In genomic region chr3:122008166-122008565, GRCh38 we compare ENCODE assay signal across 30 cellular contexts. TPM values are rescaled to one million over a fixed set of nuclear protein-coding genes. Genes with fewer than 3 reads are reported as not detected.
DNase-seq lines count a peak whose midpoint lies in the region; ATAC-seq, FAIRE-seq and TF ChIP-seq lines count a peak whose summit lies in the region.
"Had no signal": no experiment of that assay in that cellular context is flagged by ENCODE, and none has a peak within 500 bp of the region (broad histone marks: within the 10 kb centered on the region; RNA-seq: fewer than 3 reads in every experiment).

No MANE protein-coding gene starts in this region.

- POLR2A ChIA-PET in H1 (lab: Charles Lee; ENCODE audit: partially characterized antibody) = interaction anchor here (1.5 kb wide), 1 partner anchor 12 kb away, joined by 6 read pairs; no protein-coding TSS in a partner anchor

- no peak overlapping the region for H3K27ac Mint-ChIP-seq in activated naive CD4-positive, alpha-beta T cell treated with anti-CD3 and anti-CD28 coated beads for 36 hours
- H3K27ac Mint-ChIP-seq: CD14-positive monocyte; CD4-positive, alpha-beta memory T cell; CD4-positive, CD25-positive, alpha-beta regulatory T cell; CD8-positive, alpha-beta memory T cell had no signal

- peak overlapping the region; percentile 20 for H4K91ac ChIP-seq in H1 (replicated peaks; ENCODE audit: insufficient read length, low read length)

- no peak for TF ChIP-seq RAD21 in H1 (IDR thresholded peaks at IDR 0.05 in 1 of 2, conservative IDR thresholded peaks at IDR 0.05 in 1 of 2; ENCODE audit: low read depth in 2 of 2, low read length in 2 of 2)

- H2BK12ac ChIP-seq in H1 (ENCODE audit: low read depth, low read length) = no peak overlapping the region

- H3K4me1 Mint-ChIP-seq in activated naive CD4-positive, alpha-beta T cell treated with anti-CD3 and anti-CD28 coated beads for 36 hours (ENCODE audit: low read depth) = peaks cover 3% of the 10 kb centered on the region

- TF ChIP-seq POLR2A in H1 (IDR thresholded peaks at IDR 0.05; ENCODE audit: control extremely low read depth in 1 of 2, low read depth in 2 of 2, low read length in 2 of 2) (no peak), esophagus muscularis mucosa (IDR thresholded peaks at IDR 0.05; ENCODE audit: low read depth) (no peak)

- intact Hi-C loops in esophagus muscularis mucosa (cut with DNase I) = no loop called here
- intact Hi-C loops in activated naive CD4-positive, alpha-beta T cell treated with anti-CD3 and anti-CD28 coated beads for 36 hours (cut with micrococcal nuclease) = no loop called here

- no peak overlapping the region for H4K5ac ChIP-seq in H1 (ENCODE audit: insufficient read length, low read depth, low read length)

- TF ChIP-seq CTCF in H1 (IDR thresholded peaks at IDR 0.05; ENCODE audit: control extremely low read depth in 1 of 3, insufficient read depth in 1 of 3, low read depth in 1 of 3, low read length in 3 of 3) (no peak), esophagus muscularis mucosa (IDR thresholded peaks at IDR 0.05) (no peak)

- no peak overlapping the region for H3K9ac ChIP-seq in H1 (replicated peaks in 1 of 4; ENCODE audit: extremely low read depth in 1 of 4, low read depth in 3 of 4, low read length in 3 of 4)
- H3K9ac ChIP-seq: BLaER1 had no signal

- no peak overlapping the region for H2AFZ ChIP-seq in H1 (ENCODE audit: low read length)

- H2BK120ac ChIP-seq in H1 (replicated peaks; ENCODE audit: low read depth, low read length) = no peak overlapping the region

- H3K14ac ChIP-seq in H1 (ENCODE audit: insufficient read length) = no peak overlapping the region

- peaks cover 0 to 10% (median 1%) of the 10 kb centered on the region in 4 experiments; a peak in 1 of 7 replicates for H3K4me1 ChIP-seq in H1 (replicated peaks in 1 of 4; ENCODE audit: control insufficient read depth in 3 of 4, insufficient read depth in 4 of 4, low read length in 3 of 4)
- no peaks in the 10 kb centered on the region for H3K4me1 ChIP-seq in esophagus muscularis mucosa
- H3K4me1 ChIP-seq: BE2C had no signal

- no peaks in the 10 kb centered on the region for H3K27me3 ChIP-seq in H1 (replicated peaks in 1 of 4; ENCODE audit: control insufficient read depth in 3 of 4, extremely low read depth in 1 of 4, insufficient read depth in 3 of 4, low read length in 3 of 4)
- no peaks in the 10 kb centered on the region for H3K27me3 ChIP-seq in esophagus muscularis mucosa
- H3K27me3 ChIP-seq: BLaER1 had no signal

- DNase-seq in H1 (ENCODE audit: low read depth in 1 of 2, low spot score in 2 of 2) (no peak), esophagus muscularis mucosa (ENCODE audit: extremely low spot score) (peak; percentile 57)
- DNase-seq in activated naive CD4-positive, alpha-beta T cell treated with anti-CD3 and anti-CD28 coated beads for 36 hours = no peak
- DNase-seq: 8988T; ACHN; BE2C; C1 segment of cervical spinal cord; CD4-positive, alpha-beta memory T cell; CD4-positive, CD25-positive, alpha-beta regulatory T cell; CD8-positive, alpha-beta memory T cell; COR-L47; DMS 273 treated with DMSO at 0.1 percent for 48 hours; DMS153; DMS53; DMS79; DND-41; EL; GDM1 had no signal

- no peak overlapping the region for H2BK20ac ChIP-seq in H1 (ENCODE audit: low read length)

- H3K4me3 ChIP-seq in H1 (ENCODE audit: extremely low read depth in 1 of 4, insufficient read depth in 2 of 4, low read depth in 3 of 4, low read length in 4 of 4) (no peak overlapping the region), esophagus muscularis mucosa (no peak overlapping the region)
- H3K4me3 ChIP-seq: BLaER1, GM12878 had no signal

- H3K9me3 ChIP-seq in H1 (ENCODE audit: insufficient read depth in 2 of 2, low read depth in 1 of 2, low read length in 1 of 2) = no peaks in the 10 kb centered on the region
- H3K9me3 ChIP-seq in esophagus muscularis mucosa = no peaks in the 10 kb centered on the region
- H3K9me3 ChIP-seq: BE2C, BLaER1 had no signal

- H3K4ac ChIP-seq in H1 (replicated peaks; ENCODE audit: insufficient read length, low read depth, low read length) = no peak overlapping the region

- no peaks in the 10 kb centered on the region for H3K23me2 ChIP-seq in H1 (ENCODE audit: low read depth, low read length)

- TF ChIP-seq EP300 in H1 (IDR thresholded peaks at IDR 0.05; ENCODE audit: borderline replicate concordance in 1 of 2, low read depth in 2 of 2, low read length in 2 of 2) = no peak
- TF ChIP-seq EP300 in esophagus muscularis mucosa (IDR thresholded peaks at IDR 0.05) = no peak

- no peak for ATAC-seq in HG03442 (IDR thresholded peaks at IDR 0.05; ENCODE audit: unreplicated experiment)
- ATAC-seq in GM21529 (IDR thresholded peaks at IDR 0.05; ENCODE audit: unreplicated experiment) = no peak
- ATAC-seq: GM12878 had no signal

- H4K8ac ChIP-seq in H1 (ENCODE audit: extremely low read depth, insufficient read depth, low read length) = no peak overlapping the region

- no peak for FAIRE-seq in H1 (lab: Jason Lieb, UNC)
- FAIRE-seq: A204.1, GM12878, GM12892, GM18507 had no signal

- no peak overlapping the region for H3K4me2 ChIP-seq in H1 (ENCODE audit: insufficient read depth in 1 of 2, low read depth in 2 of 2, low read length in 2 of 2)
- H3K4me2 ChIP-seq: BLaER1 had no signal

- H2BK15ac ChIP-seq in H1 (ENCODE audit: low read length) = no peak overlapping the region

- no peak overlapping the region for H3K56ac ChIP-seq in H1 (replicated peaks; ENCODE audit: insufficient read length, low read depth, low read length)

- H4K20me1 ChIP-seq in H1 (replicated peaks in 1 of 2; ENCODE audit: control insufficient read depth in 1 of 2, insufficient read depth in 2 of 2, low read length in 2 of 2) = no peaks in the 10 kb centered on the region
- H4K20me1 ChIP-seq: BLaER1 had no signal

- no peak overlapping the region for H3K4me3 Mint-ChIP-seq in activated naive CD4-positive, alpha-beta T cell treated with anti-CD3 and anti-CD28 coated beads for 36 hours
- H3K4me3 Mint-ChIP-seq: CD14-positive monocyte; CD4-positive, alpha-beta memory T cell; CD4-positive, CD25-positive, alpha-beta regulatory T cell; CD8-positive, alpha-beta memory T cell had no signal

- H3K79me2 ChIP-seq in H1 (ENCODE audit: control insufficient read depth in 1 of 2, insufficient read depth in 2 of 2, low read length in 2 of 2) = no peaks in the 10 kb centered on the region

- no peaks in the 10 kb centered on the region for H3K9me3 Mint-ChIP-seq in activated naive CD4-positive, alpha-beta T cell treated with anti-CD3 and anti-CD28 coated beads for 36 hours
- H3K9me3 Mint-ChIP-seq: CD14-positive monocyte; CD4-positive, CD25-positive, alpha-beta regulatory T cell; CD8-positive, alpha-beta memory T cell had no signal

- H2BK5ac ChIP-seq in H1 (ENCODE audit: low read depth, low read length) = no peak overlapping the region

- H3K27ac ChIP-seq in H1 (ENCODE audit: low read depth, low read length) (no peak overlapping the region), esophagus muscularis mucosa (replicated peaks in 1 of 4) (no peak overlapping the region)
- H3K27ac ChIP-seq: BLaER1 had no signal

- no peak overlapping the region for H2AK5ac ChIP-seq in H1 (ENCODE audit: low read depth, low read length)

- peaks cover 7% of the 10 kb centered on the region for H3K27me3 Mint-ChIP-seq in activated naive CD4-positive, alpha-beta T cell treated with anti-CD3 and anti-CD28 coated beads for 36 hours (ENCODE audit: low read depth)

- H3K79me1 ChIP-seq in H1 (ENCODE audit: low read depth, low read length) = no peaks in the 10 kb centered on the region

- H3K36me3 ChIP-seq in H1 (ENCODE audit: control insufficient read depth in 2 of 4, insufficient read depth in 4 of 4, low read length in 3 of 4) (no peaks in the 10 kb centered on the region), esophagus muscularis mucosa (no peaks in the 10 kb centered on the region)
- H3K36me3 ChIP-seq: BE2C, BLaER1 had no signal

- no CpG with 5 or more reads among the region's 2 CpGs for WGBS in H1 (ENCODE audit: extremely low coverage in 1 of 2, insufficient coverage in 1 of 2, insufficient read length in 1 of 2, insufficient replicate concordance in 2 of 2, low coverage in 1 of 2, low lambda C conversion rate in 2 of 2, missing lambda C conversion rate in 1 of 2), 2 experiments
- WGBS in esophagus muscularis mucosa = 92% methylated on average over 2 of the region's 2 CpGs

- CTCF ChIA-PET in H1 (lab: Charles Lee; ENCODE audit: partially characterized antibody) = interaction anchor here (9.6 kb wide), 1 partner anchor 11 kb away, joined by 64 read pairs; no protein-coding TSS in a partner anchor
- CTCF ChIA-PET in activated naive CD4-positive, alpha-beta T cell treated with anti-CD3 and anti-CD28 coated beads for 36 hours (lab: Charles Lee) = no interaction called here

- H3K18ac ChIP-seq in H1 (ENCODE audit: extremely low read depth, low read length) = no peak overlapping the region

- no peak overlapping the region for H3K23ac ChIP-seq in H1 (ENCODE audit: insufficient read length)

- H3K36me3 Mint-ChIP-seq in activated naive CD4-positive, alpha-beta T cell treated with anti-CD3 and anti-CD28 coated beads for 36 hours (ENCODE audit: low read depth) = no peaks in the 10 kb centered on the region
- H3K36me3 Mint-ChIP-seq: CD4-positive, alpha-beta memory T cell; CD4-positive, CD25-positive, alpha-beta regulatory T cell; CD8-positive, alpha-beta memory T cell had no signal

RNA-seq across cellular contexts. Expression of gene ILDR1, which starts 13.9 kb away (rescaled TPM):
- total RNA-seq in H1 (2021; fragmentation: NEBNext Ultra II Directional; extraction: Animal tissue kit (Norgen Biotek cat#: 25700)) = 1.6 and 1.8 TPM in 2 replicates
- 1.8 and 2.7 TPM in 2 replicates for polyA plus RNA-seq in H1 (2011; rRNA removed)
- polyA plus RNA-seq in H1 (2011; cell fraction: cytosol; rRNA removed) = 2.2 TPM
- 2.3 TPM for polyA plus RNA-seq in H1 (2011; cell fraction: nucleus; rRNA removed)
- polyA plus RNA-seq in H1 (2012, experiment 1 of 2) = 1.3 to 2.2 TPM (median 1.5 TPM) in 4 replicates
- 0.76 TPM for polyA plus RNA-seq in H1 (2012, experiment 2 of 2)
- polyA plus RNA-seq in H1 (2013, experiment 1 of 2) = 2.1 TPM
- 1.9 TPM for polyA plus RNA-seq in H1 (2013, experiment 2 of 2)
- polyA minus RNA-seq in H1 (2011; rRNA and poly(A)+ RNA removed) = 6.9 and 12.3 TPM in 2 replicates
- polyA minus RNA-seq in H1 (2011; cell fraction: cytosol; rRNA and poly(A)+ RNA removed) = 2.7 TPM
- polyA minus RNA-seq in H1 (2011; cell fraction: nucleus; rRNA and poly(A)+ RNA removed) = 6.4 TPM
- under 1 TPM in 1 of 4 donors, not detected in 3; 0.63 TPM for total RNA-seq in esophagus muscularis mucosa
- total RNA-seq in activated naive CD4-positive, alpha-beta T cell treated with anti-CD3 and anti-CD28 coated beads for 36 hours = not detected
- total RNA-seq: A673; CD4-positive, alpha-beta memory T cell; CD4-positive, CD25-positive, alpha-beta regulatory T cell; CD8-positive, alpha-beta memory T cell; Daoy; G401 had no signal
- polyA plus RNA-seq: AG04450; CD4-positive, alpha-beta memory T cell; CD8-positive, alpha-beta memory T cell had no signal

RNA-seq across cellular contexts. Expression of gene CD86, which starts 47.0 kb away (rescaled TPM):
- total RNA-seq in H1 (2021; fragmentation: NEBNext Ultra II Directional; extraction: Animal tissue kit (Norgen Biotek cat#: 25700)) = 0.30 and 0.40 TPM in 2 replicates
- polyA plus RNA-seq in H1 (2011; rRNA removed) = 0.11 and 0.12 TPM in 2 replicates
- 0.09 TPM for polyA plus RNA-seq in H1 (2011; cell fraction: cytosol; rRNA removed)
- 0.13 TPM for polyA plus RNA-seq in H1 (2011; cell fraction: nucleus; rRNA removed)
- 0.11 to 0.16 TPM (median 0.14 TPM) in 3 of 4 replicates, not detected in the other for polyA plus RNA-seq in H1 (2012, experiment 1 of 2)
- polyA plus RNA-seq in H1 (2012, experiment 2 of 2) = not detected
- polyA plus RNA-seq in H1 (2013, experiment 1 of 2) = 0.59 TPM
- 0.40 TPM for polyA plus RNA-seq in H1 (2013, experiment 2 of 2)
- polyA minus RNA-seq in H1 (2011; rRNA and poly(A)+ RNA removed) = 0.63 TPM in 1 of 2 replicates, not detected in the other
- polyA minus RNA-seq in H1 (2011; cell fraction: cytosol; rRNA and poly(A)+ RNA removed) = not detected
- polyA minus RNA-seq in H1 (2011; cell fraction: nucleus; rRNA and poly(A)+ RNA removed) = not detected
- total RNA-seq in esophagus muscularis mucosa = 1 to 10 TPM; 1.8 to 7.5 (median 4.2) TPM
- total RNA-seq in activated naive CD4-positive, alpha-beta T cell treated with anti-CD3 and anti-CD28 coated beads for 36 hours = not detected
- total RNA-seq: A673; CD4-positive, CD25-positive, alpha-beta regulatory T cell; G401 had no signal
- polyA plus RNA-seq: AG04450; CD8-positive, alpha-beta memory T cell had no signal
